Comparison of ENCODE assay signal across 19 cellular contexts in genomic region chr7:46192191-46192590, GRCh38.
"Had no signal": no experiment of that assay in that cellular context is flagged by ENCODE, and none has a peak within 500 bp of the region (broad histone marks: within the 10 kb centered on the region; RNA-seq: fewer than 3 reads in every experiment).

No MANE protein-coding gene starts in this region.

- H3K4me3 ChIP-seq: esophagus squamous epithelium, hepatocyte, lower lobe of right lung, transverse colon had no signal

- H3K27ac Mint-ChIP-seq: activated T-cell treated with anti-CD3 and anti-CD28 coated beads, Interleukin-2, amount 50 U/mL, for 72 hours; natural killer cell treated with Interleukin-12 subunit alpha and Interleukin-12 subunit beta and Interleukin-15 and Interleukin-18, amount 100 ng/mL, for 72 hours had no signal

- H3K4me2 ChIP-seq: hepatocyte had no signal

- H2AFZ ChIP-seq: hepatocyte had no signal

- H3K4me3 Mint-ChIP-seq: activated T-cell treated with anti-CD3 and anti-CD28 coated beads, Interleukin-2, amount 50 U/mL, for 72 hours; natural killer cell treated with Interleukin-12 subunit alpha and Interleukin-12 subunit beta and Interleukin-15 and Interleukin-18, amount 100 ng/mL, for 72 hours had no signal

- H3K27ac ChIP-seq: esophagus squamous epithelium, hepatocyte, lower lobe of right lung, transverse colon, WERI-Rb-1 had no signal

- H3K9me3 ChIP-seq: esophagus squamous epithelium, lower lobe of right lung had no signal

- FAIRE-seq: endothelial cell of umbilical vein, islet of Langerhans had no signal

- H3K36me3 ChIP-seq: esophagus squamous epithelium, lower lobe of right lung, transverse colon, WERI-Rb-1 had no signal

- H3K27me3 ChIP-seq: esophagus squamous epithelium, hepatocyte, transverse colon had no signal

- DNase-seq: activated CD4-positive, alpha-beta T cell treated with anti-CD3 and anti-CD28 coated beads, Interleukin-2, amount 50 U/mL, for 4 hours; activated effector memory CD4-positive, alpha-beta T cell treated with anti-CD3 and anti-CD28 coated beads, Interleukin-2, amount 50 U/mL, for 16 hours; activated naive CD4-positive, alpha-beta T cell treated with anti-CD3 and anti-CD28 coated beads, Interleukin-2, amount 50 U/mL, for 16 hours; activated T-cell treated with anti-CD3 and anti-CD28 coated beads, Interleukin-2, amount 50 U/mL, for 72 hours; aorta; cerebellar nuclear complex; effector CD8-positive, alpha-beta T cell; esophagus squamous epithelium; lower lobe of right lung; posterior cingulate gyrus; stimulated activated naive CD8-positive, alpha-beta T cell treated with anti-CD3 and anti-CD28 coated beads, Interleukin-15, Interleukin-2, amounts not matched to agents 100 U/mL and 50 U/mL, for 24 hours; substantia nigra; T-helper 2 cell; transverse colon; WERI-Rb-1 had no signal

- H3K79me2 ChIP-seq: hepatocyte had no signal

- H3K27me3 Mint-ChIP-seq: natural killer cell treated with Interleukin-12 subunit alpha and Interleukin-12 subunit beta and Interleukin-15 and Interleukin-18, amount 100 ng/mL, for 72 hours had no signal

- H3K4me1 ChIP-seq: esophagus squamous epithelium, lower lobe of right lung, transverse colon had no signal
